9 cellular contexts compared by ENCODE assay signal in the genomic region with DNA sequence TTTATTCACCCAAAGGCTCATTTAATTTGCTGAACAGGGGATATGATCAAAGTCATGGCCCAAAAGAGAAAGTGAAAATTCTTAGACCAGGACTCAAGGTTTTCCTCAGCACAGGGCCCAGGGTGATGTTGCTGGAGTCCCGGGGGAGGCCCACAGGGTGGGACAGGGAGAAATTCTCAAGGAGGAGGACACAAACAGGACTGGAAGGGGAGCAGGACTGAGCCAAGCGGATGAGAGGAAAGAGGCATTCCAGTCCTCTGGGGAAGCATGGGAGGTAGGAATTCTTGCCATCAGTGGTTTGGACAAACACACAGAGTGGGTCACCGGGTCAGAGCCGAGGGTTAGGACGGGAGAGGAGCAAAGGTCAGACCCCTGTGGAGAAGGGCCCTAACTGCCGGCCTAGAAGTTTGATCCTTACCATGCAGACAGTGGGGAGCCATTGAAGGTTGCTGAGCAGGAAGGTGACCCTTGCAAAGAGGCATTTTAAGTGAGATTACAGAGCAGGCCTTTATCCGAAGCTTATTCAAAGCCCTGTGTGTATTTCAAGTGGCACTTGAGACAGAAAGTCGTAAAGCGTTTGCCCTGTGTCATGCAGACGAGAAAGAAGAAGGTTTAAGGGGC.
A peak's percentile ranks its signal among the peaks of the same experiment; 100 is the strongest.
DNase-seq lines count a peak whose midpoint lies in the region; ATAC-seq and TF ChIP-seq lines count a peak whose summit lies in the region.
"Had no signal": no experiment of that assay in that cellular context is flagged by ENCODE, and none has a peak within 500 bp of the region (broad histone marks: within the 10 kb centered on the region; RNA-seq: fewer than 3 reads in every experiment).

No MANE protein-coding gene starts in this region.

- no peaks in the 10 kb centered on the region for H3K9me3 ChIP-seq in BLaER1
- H3K9me3 ChIP-seq: testis had no signal

- peaks cover 18% of the 10 kb centered on the region for H3K36me3 ChIP-seq in BLaER1

- H3K36me3 Mint-ChIP-seq in IgD-negative memory B cell (no peaks in the 10 kb centered on the region), nephron (ENCODE audit: low read depth) (peaks cover 10% of the 10 kb centered on the region)

- H3K4me1 Mint-ChIP-seq in IgD-negative memory B cell (peaks cover 46 to 58% (median 55%) of the 10 kb centered on the region in 3 donors), nephron (peaks cover 69% of the 10 kb centered on the region)

- peak overlapping the region; percentile 97; the same call in 1 of the 2 replicates for H3K9ac ChIP-seq in BLaER1

- peaks cover 61% of the 10 kb centered on the region for H4K20me1 ChIP-seq in BLaER1

- H3K27me3 Mint-ChIP-seq in IgD-negative memory B cell (no peaks in the 10 kb centered on the region), nephron (ENCODE audit: low read depth) (no peaks in the 10 kb centered on the region)

- no peaks in the 10 kb centered on the region for H3K27me3 ChIP-seq in BLaER1
- H3K27me3 ChIP-seq: testis had no signal

- ATAC-seq in GM19023 (IDR thresholded peaks at IDR 0.05; ENCODE audit: unreplicated experiment) = no peak

- H3K4me1 ChIP-seq in BLaER1 = peaks cover 75% of the 10 kb centered on the region

- no peak for DNase-seq in coronary artery (ENCODE audit: low spot score)
- DNase-seq in foreskin melanocyte = no peak
- DNase-seq in D341Med (ENCODE audit: low spot score) = no peak
- DNase-seq in H4 (ENCODE audit: low spot score) = no peak
- DNase-seq: testis had no signal

- H3K4me3 ChIP-seq in BLaER1 (no peak overlapping the region), coronary artery (peak overlapping the region; percentile 6)
- H3K4me3 ChIP-seq: testis had no signal

- peak overlapping the region; percentile 92 for H3K4me2 ChIP-seq in BLaER1

- H3K9me3 Mint-ChIP-seq in IgD-negative memory B cell (no peaks in the 10 kb centered on the region), nephron (no peaks in the 10 kb centered on the region)

- peak overlapping the region; percentile 83 to 94 (median 88) for H3K27ac Mint-ChIP-seq in IgD-negative memory B cell
- peak overlapping the region; percentile 97 to 99 (median 98) for H3K27ac Mint-ChIP-seq in nephron

- H3K27ac ChIP-seq in BLaER1 (peak overlapping the region; percentile 99), coronary artery (peak overlapping the region; percentile 91 to 100)

- TF ChIP-seq CTCF in coronary artery (IDR thresholded peaks at IDR 0.05) (no peak), nephron (IDR thresholded peaks at IDR 0.05; ENCODE audit: unreplicated experiment in 3 of 3) (no peak)

- H3K4me3 Mint-ChIP-seq in IgD-negative memory B cell (peak overlapping the region in 3 of 4 donors; percentile 81 to 98 (median 92)), nephron (peak overlapping the region; percentile 26 to 91 (median 68))
